ENCODE assay signal across 16 cellular contexts in the genomic region with DNA sequence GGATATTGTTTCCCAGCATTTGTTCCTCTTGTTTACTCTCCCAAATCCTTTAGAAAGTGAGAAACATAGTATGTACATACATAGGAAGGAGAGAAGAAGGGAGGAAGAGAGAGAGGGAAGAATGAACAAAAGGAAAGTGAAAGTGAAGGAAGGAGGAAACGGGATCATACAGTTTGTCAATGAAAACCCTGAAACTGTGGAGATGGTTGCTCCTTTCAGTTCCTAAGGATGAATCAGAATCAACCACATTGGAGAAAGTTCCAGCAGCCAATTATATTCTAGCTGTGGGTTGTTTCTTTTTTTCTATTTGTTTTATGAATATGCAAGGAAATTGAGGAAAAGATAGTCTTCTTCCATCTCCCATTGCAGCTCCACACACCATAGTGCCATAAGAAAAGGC.
DNase-seq lines count a peak whose midpoint lies in the region; ATAC-seq and TF ChIP-seq lines count a peak whose summit lies in the region.
"Had no signal": no experiment of that assay in that cellular context is flagged by ENCODE, and none has a peak within 500 bp of the region (broad histone marks: within the 10 kb centered on the region; RNA-seq: fewer than 3 reads in every experiment).

No MANE protein-coding gene starts in this region.

- H3K79me2 ChIP-seq in ACC112 (ENCODE audit: control insufficient read depth, insufficient read depth, low read length, unreplicated experiment) (no peaks in the 10 kb centered on the region), PC-3 (ENCODE audit: low read length) (no peaks in the 10 kb centered on the region)

- DNase-seq in EH (ENCODE audit: low read depth) (peak; percentile 15), PC-3 (no peak), fibroblast of villous mesenchyme (ENCODE audit: low read depth) (peak; percentile 8), heart right ventricle (no peak), SJCRH30 (no peak), RPMI8226 (no peak)
- DNase-seq in NK-92 treated with Interleukin-12 subunit alpha and Interleukin-12 subunit beta, amount 100 ng/mL, for 24 hours (lab: John Stamatoyannopoulos, UW) = no peak
- DNase-seq: BE2C, body of pancreas, dermis blood vessel endothelial cell, left ventricle myocardium superior, naive B cell, NCI-H2029, NCI-H510A had no signal

- H4K20me1 ChIP-seq in PC-3 (ENCODE audit: low read length) = no peaks in the 10 kb centered on the region

- no peaks in the 10 kb centered on the region for H3K9me3 ChIP-seq in PC-3 (ENCODE audit: low read length)
- peaks cover 0 to 7% (median 0%) of the 10 kb centered on the region in 11 donors for H3K9me3 ChIP-seq in heart right ventricle
- H3K9me3 ChIP-seq in SJCRH30 (replicated peaks) = no peaks in the 10 kb centered on the region
- H3K9me3 ChIP-seq: BE2C, body of pancreas had no signal

- TF ChIP-seq CTCF in PC-3 (conservative IDR thresholded peaks at IDR 0.05; ENCODE audit: low read depth, low read length) = no peak
- TF ChIP-seq CTCF in fibroblast of villous mesenchyme (IDR thresholded peaks at IDR 0.05; ENCODE audit: insufficient read depth, low read depth, low read length) = no peak
- no peak for TF ChIP-seq CTCF in heart right ventricle (IDR thresholded peaks at IDR 0.05)

- H3K4me2 ChIP-seq in PC-3 (ENCODE audit: low read length) = 0 out of 2 replicates have a peak overlapping the region, but pooled peaks have one; percentile 6

- 63 to 86% methylated on average over 1 of the region's 1 CpG for WGBS in heart right ventricle, 2 donors

- H3K27me3 ChIP-seq in ACC112 (ENCODE audit: insufficient read depth, low read length) = no peaks in the 10 kb centered on the region
- H3K27me3 ChIP-seq in PC-3 (ENCODE audit: low read length) = peaks cover 15% of the 10 kb centered on the region
- H3K27me3 ChIP-seq in heart right ventricle = no peaks in the 10 kb centered on the region
- H3K27me3 ChIP-seq in SJCRH30 = no peaks in the 10 kb centered on the region
- H3K27me3 ChIP-seq: BE2C, body of pancreas had no signal

- no TSS peak for BruUV-seq in PC-3 (replicated peaks; lab: Mats Ljungman, UMichigan)

- H3K36me3 ChIP-seq in ACC112 (ENCODE audit: insufficient read depth, low read length) = no peaks in the 10 kb centered on the region
- H3K36me3 ChIP-seq in PC-3 (ENCODE audit: low read depth, low read length) = no peaks in the 10 kb centered on the region
- H3K36me3 ChIP-seq in heart right ventricle = no peaks in the 10 kb centered on the region
- H3K36me3 ChIP-seq in SJCRH30 = no peaks in the 10 kb centered on the region
- H3K36me3 ChIP-seq: BE2C had no signal

- intact Hi-C loops in PC-3 (cut with micrococcal nuclease) = no loop called here
- intact Hi-C loops in heart right ventricle (cut with DNase I) = loop anchor here in 1 of 10 donors (10.0 kb wide), 1 partner anchor 99 kb away; no protein-coding TSS in a partner anchor

- H3K4me1 ChIP-seq in ACC112 (ENCODE audit: control insufficient read depth, insufficient read depth, low read length, unreplicated experiment) = peaks cover 13% of the 10 kb centered on the region
- no peaks in the 10 kb centered on the region for H3K4me1 ChIP-seq in PC-3 (ENCODE audit: insufficient read depth, low read length)
- peaks cover 0 to 9% (median 0%) of the 10 kb centered on the region in 9 donors for H3K4me1 ChIP-seq in heart right ventricle
- no peaks in the 10 kb centered on the region for H3K4me1 ChIP-seq in SJCRH30
- H3K4me1 ChIP-seq: BE2C had no signal

- no peaks in the 10 kb centered on the region for H3F3A ChIP-seq in PC-3 (ENCODE audit: low read length, unreplicated experiment)

- peak overlapping the region; percentile 80 for H3K4me3 ChIP-seq in ACC112 (ENCODE audit: low read depth, low read length)
- H3K4me3 ChIP-seq in PC-3 (ENCODE audit: low read length) = no peak overlapping the region
- H3K4me3 ChIP-seq in fibroblast of villous mesenchyme (ENCODE audit: low read depth, low read length) = peak overlapping the region; percentile 41
- no peak overlapping the region for H3K4me3 ChIP-seq in heart right ventricle
- no peak overlapping the region for H3K4me3 ChIP-seq in SJCRH30
- H3K4me3 ChIP-seq: body of pancreas had no signal

- no peak overlapping the region for H3K9ac ChIP-seq in PC-3 (ENCODE audit: low read length)

- CTCF ChIA-PET in PC-3 (lab: Charles Lee) = no interaction called here

- peak overlapping the region; percentile 41 for H3K27ac ChIP-seq in ACC112 (ENCODE audit: low read depth, low read length)
- H3K27ac ChIP-seq in PC-3 (ENCODE audit: low read length) = no peak overlapping the region
- no peak overlapping the region for H3K27ac ChIP-seq in heart right ventricle
- no peak overlapping the region for H3K27ac ChIP-seq in SJCRH30
- H3K27ac ChIP-seq: body of pancreas had no signal

- no peak for ATAC-seq in PC-3
- ATAC-seq in heart right ventricle = no peak
- ATAC-seq: body of pancreas, left ventricle myocardium superior, WTC11 had no signal

- H2AFZ ChIP-seq in ACC112 (ENCODE audit: low read length, unreplicated experiment) (peak overlapping the region; percentile 98), PC-3 (ENCODE audit: low read length) (no peak overlapping the region)

- POLR2A ChIA-PET in PC-3 (lab: Charles Lee; ENCODE audit: unreplicated experiment) = no interaction called here

- H3K9me2 ChIP-seq in PC-3 (replicated peaks; ENCODE audit: low read length) = no peaks in the 10 kb centered on the region

Comparison
In these comparisons a context has a peak if more than half of its experiments do, and no peak if none do; other contexts are left out.
1. H3K4me3 ChIP-seq: peak in ACC112 (single experiment) and fibroblast of villous mesenchyme (single experiment); none in PC-3 (single experiment), heart right ventricle (0 of 10) and SJCRH30 (single experiment).
2. DNase-seq: peak in EH (single experiment) and fibroblast of villous mesenchyme (single experiment); none in PC-3 (single experiment), heart right ventricle (0 of 2), SJCRH30 (0 of 2), RPMI8226 (single experiment) and NK-92 treated with Interleukin-12 subunit alpha and Interleukin-12 subunit beta, amount 100 ng/mL, for 24 hours (single experiment).